In genomic region chr11:107592256-107592655, GRCh38 we compare ENCODE assay signal across 9 cellular contexts. TPM values are rescaled to one million over a fixed set of nuclear protein-coding genes. Genes with fewer than 3 reads are reported as not detected.
DNase-seq lines count a peak whose midpoint lies in the region; ATAC-seq, FAIRE-seq and TF ChIP-seq lines count a peak whose summit lies in the region.
"Had no signal": no experiment of that assay in that cellular context is flagged by ENCODE, and none has a peak within 500 bp of the region (broad histone marks: within the 10 kb centered on the region; RNA-seq: fewer than 3 reads in every experiment).

No MANE protein-coding gene starts in this region.

- peaks cover 30% of the 10 kb centered on the region for H3K4me1 Mint-ChIP-seq in CD8-positive, alpha-beta T cell (ENCODE audit: low read depth)
- no peaks in the 10 kb centered on the region for H3K4me1 Mint-ChIP-seq in astrocyte (ENCODE audit: low read depth, unreplicated experiment)
- peaks cover 24% of the 10 kb centered on the region in 2 donors for H3K4me1 Mint-ChIP-seq in natural killer cell

- H3K36me3 Mint-ChIP-seq in CD8-positive, alpha-beta T cell, result no peaks in the 10 kb centered on the region
- H3K36me3 Mint-ChIP-seq in astrocyte (ENCODE audit: low read depth, unreplicated experiment), result peaks cover 2% of the 10 kb centered on the region
- no peaks in the 10 kb centered on the region for H3K36me3 Mint-ChIP-seq in natural killer cell

- H3K27ac Mint-ChIP-seq in CD8-positive, alpha-beta T cell, result no peak overlapping the region
- H3K27ac Mint-ChIP-seq in astrocyte (ENCODE audit: unreplicated experiment) (no peak overlapping the region), natural killer cell (no peak overlapping the region)

- no peaks in the 10 kb centered on the region for H3K79me2 ChIP-seq in astrocyte (ENCODE audit: insufficient read depth, low read length)

- no peak overlapping the region for H3K9ac ChIP-seq in astrocyte (ENCODE audit: low read length)

- CTCF ChIA-PET in CD8-positive, alpha-beta T cell (lab: Charles Lee), result interaction anchor here (1.0 to 1.9 kb wide), 2 partner anchors 15 to 17 kb away, joined by 4 read pairs; no protein-coding TSS in a partner anchor

- no peaks in the 10 kb centered on the region for H3K36me3 ChIP-seq in CD8-positive, alpha-beta T cell (ENCODE audit: insufficient read depth, low read length)
- H3K36me3 ChIP-seq in astrocyte (ENCODE audit: insufficient read depth, low read length), result no peaks in the 10 kb centered on the region

- peaks cover 34% of the 10 kb centered on the region for H3K27me3 ChIP-seq in CD8-positive, alpha-beta T cell (ENCODE audit: insufficient read depth, low read length)
- H3K27me3 ChIP-seq in astrocyte (ENCODE audit: insufficient read depth, low read length), result peaks cover 53% of the 10 kb centered on the region

- no peak overlapping the region for H3K27ac ChIP-seq in CD8-positive, alpha-beta T cell (ENCODE audit: low read depth, low read length)
- H3K27ac ChIP-seq in astrocyte (ENCODE audit: low read depth, low read length), result no peak overlapping the region
- H3K27ac ChIP-seq: VCaP had no signal

- intact Hi-C loops in CD8-positive, alpha-beta T cell (cut with DNase I, micrococcal nuclease), result no loop called here
- intact Hi-C loops in natural killer cell (cut with micrococcal nuclease) (no loop called here), lower leg skin (cut with DNase I; ENCODE audit: low total_unique reads) (loop anchor here (10.0 kb wide), 1 partner anchor 83 kb away; no protein-coding TSS in a partner anchor)

- no peaks in the 10 kb centered on the region for H3K9me3 ChIP-seq in CD8-positive, alpha-beta T cell (ENCODE audit: low read length)
- H3K9me3 ChIP-seq in astrocyte (ENCODE audit: insufficient read depth, low read depth, low read length), result no peaks in the 10 kb centered on the region

- H2AFZ ChIP-seq in astrocyte (ENCODE audit: low read depth, low read length), result peak overlapping the region; percentile 99

- H3K9me3 Mint-ChIP-seq in CD8-positive, alpha-beta T cell, result no peaks in the 10 kb centered on the region
- H3K9me3 Mint-ChIP-seq in astrocyte (ENCODE audit: unreplicated experiment) (no peaks in the 10 kb centered on the region), natural killer cell (no peaks in the 10 kb centered on the region)

- TF ChIP-seq POLR2A in H54 (IDR thresholded peaks at IDR 0.05; ENCODE audit: low read depth, low read length) (no peak), lower leg skin (IDR thresholded peaks at IDR 0.05) (no peak)

- peak overlapping the region; percentile 55 for H3K4me3 ChIP-seq in CD8-positive, alpha-beta T cell (ENCODE audit: low read depth, low read length)
- H3K4me3 ChIP-seq in astrocyte (ENCODE audit: insufficient read depth, low read depth, low read length), result peak overlapping the region; percentile 78
- no peak overlapping the region for H3K4me3 ChIP-seq in lower leg skin (ENCODE audit: low read depth, poor library complexity, severe bottlenecking)

- peak overlapping the region; percentile 87 for H3K4me3 Mint-ChIP-seq in CD8-positive, alpha-beta T cell
- peak overlapping the region; percentile 85 for H3K4me3 Mint-ChIP-seq in astrocyte (ENCODE audit: unreplicated experiment)
- H3K4me3 Mint-ChIP-seq in natural killer cell, result peak overlapping the region; percentile 82

- FAIRE-seq in astrocyte (lab: Jason Lieb, UNC) (no peak), H54 (lab: Jason Lieb, UNC) (no peak)

- peaks cover 68% of the 10 kb centered on the region for H3K27me3 Mint-ChIP-seq in CD8-positive, alpha-beta T cell (ENCODE audit: low read depth)
- H3K27me3 Mint-ChIP-seq in astrocyte (ENCODE audit: low read depth, unreplicated experiment) (peaks cover 72% of the 10 kb centered on the region), natural killer cell (ENCODE audit: low read depth in 2 of 2) (peaks cover 61 to 78% of the 10 kb centered on the region in 2 donors)

- H3K4me1 ChIP-seq in CD8-positive, alpha-beta T cell (ENCODE audit: insufficient read depth, low read length), result peaks cover 24% of the 10 kb centered on the region
- peaks cover 13% of the 10 kb centered on the region for H3K4me1 ChIP-seq in astrocyte (ENCODE audit: insufficient read depth, low read length)

- 8 to 12% methylated on average over 7 of the region's 7 CpGs for WGBS in lower leg skin, 2 donors

- H3K4me2 ChIP-seq in astrocyte (ENCODE audit: low read length), result peak overlapping the region; percentile 100

- ATAC-seq in CD8-positive, alpha-beta T cell, result no peak
- ATAC-seq in HG03196 (IDR thresholded peaks at IDR 0.05; ENCODE audit: unreplicated experiment), result peak; percentile 6
- no peak for ATAC-seq in natural killer cell

- no peak for DNase-seq in CD8-positive, alpha-beta T cell
- DNase-seq in astrocyte (ENCODE audit: low read depth), result no peak
- DNase-seq in natural killer cell, result no peak
- DNase-seq in H54 (ENCODE audit: insufficient read length, low spot score), result no peak
- DNase-seq in DMS53 treated with DMSO at 0.1 percent for 48 hours (lab: John Stamatoyannopoulos, UW; ENCODE audit: unreplicated experiment), result no peak
- no peak for DNase-seq in NCI-H2107 (lab: John Stamatoyannopoulos, UW)
- no peak for DNase-seq in lower leg skin (ENCODE audit: low spot score in 2 of 2)

- POLR2A ChIA-PET in CD8-positive, alpha-beta T cell (lab: Charles Lee), result no interaction called here

- no peaks in the 10 kb centered on the region for H4K20me1 ChIP-seq in astrocyte (ENCODE audit: insufficient read depth, low read length)

- no peak for TF ChIP-seq CTCF in CD8-positive, alpha-beta T cell (IDR thresholded peaks at IDR 0.05)
- TF ChIP-seq CTCF in astrocyte (IDR thresholded peaks at IDR 0.05; ENCODE audit: insufficient read depth, low read depth, low read length) (no peak), natural killer cell (IDR thresholded peaks at IDR 0.05) (no peak), lower leg skin (IDR thresholded peaks at IDR 0.05) (no peak)

RNA-seq across cellular contexts. Expression of gene ELMOD1, which starts 1.3 kb away (rescaled TPM):
- total RNA-seq in CD8-positive, alpha-beta T cell, result not detected
- total RNA-seq in astrocyte, result 0.34 and 0.52 TPM in 2 replicates
- total RNA-seq in natural killer cell, result not detected
- total RNA-seq in lower leg skin, result 100 to 1,000 TPM in 1 of 4 donors, 10 to 100 TPM in 3; 48.2 to 164 (median 72.3) TPM

RNA-seq across cellular contexts. Expression of gene ALKBH8, which starts 26.7 kb away (rescaled TPM):
- 10 to 100 TPM; 10.2 to 11.8 TPM for total RNA-seq in CD8-positive, alpha-beta T cell
- total RNA-seq in astrocyte, result 12.7 and 13.0 TPM in 2 replicates
- 10 to 100 TPM in 1 of 3 donors, 1 to 10 TPM in 2; 6.9 to 11.8 (median 9.0) TPM for total RNA-seq in natural killer cell
- total RNA-seq in lower leg skin, result 10 to 100 TPM in 1 of 4 donors, 1 to 10 TPM in 3; 5.6 to 14.5 (median 9.2) TPM

Comparison
In these comparisons a context has a peak if more than half of its experiments do, and no peak if none do; other contexts are left out.
1. RNA of gene ELMOD1, which starts 1.3 kb away (total RNA-seq): 48.2 to 164 TPM in lower leg skin; 0.34 to 0.52 TPM in astrocyte, not detected in CD8-positive, alpha-beta T cell and not detected in natural killer cell; every median in the first group is over 10 times any median in the second.
2. Peak in every context shown above with its lines, with median percentiles within 50 percentile points of each other: H3K4me3 Mint-ChIP-seq.